ENCODE assay signal across 15 cellular contexts in genomic region chr6:110356778-110357177, GRCh38. TPM values are rescaled to one million over a fixed set of nuclear protein-coding genes. Genes with fewer than 3 reads are reported as not detected.
DNase-seq lines count a peak whose midpoint lies in the region; ATAC-seq, FAIRE-seq and TF ChIP-seq lines count a peak whose summit lies in the region.
"Had no signal": no experiment of that assay in that cellular context is flagged by ENCODE, and none has a peak within 500 bp of the region (broad histone marks: within the 10 kb centered on the region; RNA-seq: fewer than 3 reads in every experiment).

No MANE protein-coding gene starts in this region.

- H3K36me3 ChIP-seq in CD8-positive, alpha-beta memory T cell (ENCODE audit: insufficient read depth, low read length), result no peaks in the 10 kb centered on the region
- no peaks in the 10 kb centered on the region for H3K36me3 ChIP-seq in SK-N-MC (ENCODE audit: insufficient read depth, low read length)
- no peaks in the 10 kb centered on the region for H3K36me3 ChIP-seq in esophagus muscularis mucosa
- no peaks in the 10 kb centered on the region for H3K36me3 ChIP-seq in body of pancreas (replicated peaks in 1 of 2; ENCODE audit: insufficient read depth in 1 of 2, low read depth in 2 of 2)
- H3K36me3 ChIP-seq in small intestine (ENCODE audit: control insufficient read depth in 2 of 2, insufficient read depth in 2 of 2, low read length in 2 of 2), result no peaks in the 10 kb centered on the region
- H3K36me3 ChIP-seq: HAP-1 had no signal

- peaks cover 15 to 52% of the 10 kb centered on the region in 2 donors for H3K27me3 Mint-ChIP-seq in CD8-positive, alpha-beta memory T cell
- H3K27me3 Mint-ChIP-seq in progenitor cell of endocrine pancreas, result no peaks in the 10 kb centered on the region

- H3K27ac ChIP-seq in CD8-positive, alpha-beta memory T cell (ENCODE audit: low read depth, low read length), result no peak overlapping the region
- H3K27ac ChIP-seq in SK-N-MC (no peak overlapping the region), esophagus muscularis mucosa (replicated peaks in 1 of 4) (peak overlapping the region; percentile 94 to 98 (median 96)), body of pancreas (peak overlapping the region in 2 of 4 donors; percentile 68 to 83), small intestine (ENCODE audit: low read depth in 1 of 2, low read length in 1 of 2) (peak overlapping the region in 1 of 2 donors; percentile 75)

- peaks cover 10 to 14% (median 14%) of the 10 kb centered on the region in 3 donors for H3K4me1 Mint-ChIP-seq in CD8-positive, alpha-beta memory T cell
- peaks cover 79% of the 10 kb centered on the region for H3K4me1 Mint-ChIP-seq in progenitor cell of endocrine pancreas (ENCODE audit: low read depth)

- ATAC-seq in body of pancreas, result no peak
- no peak for ATAC-seq in GM18505 (IDR thresholded peaks at IDR 0.05; ENCODE audit: unreplicated experiment)
- ATAC-seq: PC-3 had no signal

- H3K4me3 ChIP-seq in CD8-positive, alpha-beta memory T cell (ENCODE audit: low read length), result no peak overlapping the region
- peak overlapping the region; percentile 68 for H3K4me3 ChIP-seq in SK-N-MC
- H3K4me3 ChIP-seq in esophagus muscularis mucosa, result peak overlapping the region; percentile 67 to 78 (median 76)
- no peak overlapping the region for H3K4me3 ChIP-seq in body of pancreas
- H3K4me3 ChIP-seq in small intestine (ENCODE audit: low read depth in 1 of 2, low read length in 2 of 2), result no peak overlapping the region
- H3K4me3 ChIP-seq: HAP-1 had no signal

- CTCF ChIA-PET in CD8-positive, alpha-beta memory T cell (lab: Charles Lee), result no interaction called here

- H3K9me3 ChIP-seq in CD8-positive, alpha-beta memory T cell (ENCODE audit: low read length), result no peaks in the 10 kb centered on the region
- H3K9me3 ChIP-seq in SK-N-MC (ENCODE audit: low read depth, low read length) (no peaks in the 10 kb centered on the region), esophagus muscularis mucosa (no peaks in the 10 kb centered on the region), body of pancreas (no peaks in the 10 kb centered on the region), small intestine (ENCODE audit: control insufficient read depth, low read depth) (no peaks in the 10 kb centered on the region)
- H3K9me3 ChIP-seq: HAP-1 had no signal

- DNase-seq in CD8-positive, alpha-beta memory T cell, result no peak
- DNase-seq in SK-N-MC (ENCODE audit: low read depth, low spot score), result no peak
- no peak for DNase-seq in esophagus muscularis mucosa (ENCODE audit: extremely low spot score)
- no peak for DNase-seq in progenitor cell of endocrine pancreas (ENCODE audit: low spot score, unreplicated experiment)
- DNase-seq in body of pancreas, result no peak
- no peak for DNase-seq in GM19240 (ENCODE audit: insufficient read length, low spot score)
- no peak for DNase-seq in small intestine
- DNase-seq: Calu3; effector CD8-positive, alpha-beta T cell; midbrain; NCI-H187; PC-3; T1000 had no signal

- peak overlapping the region; percentile 23 to 92 (median 84) for H3K4me3 Mint-ChIP-seq in CD8-positive, alpha-beta memory T cell
- H3K4me3 Mint-ChIP-seq in progenitor cell of endocrine pancreas (ENCODE audit: low read depth), result peak overlapping the region; percentile 82

- no peaks in the 10 kb centered on the region for H3K36me3 Mint-ChIP-seq in CD8-positive, alpha-beta memory T cell
- H3K36me3 Mint-ChIP-seq in progenitor cell of endocrine pancreas (ENCODE audit: insufficient read depth), result peaks cover 1% of the 10 kb centered on the region

- H3K27ac Mint-ChIP-seq in CD8-positive, alpha-beta memory T cell, result peak overlapping the region in 1 of 8 donors; percentile 68
- H3K27ac Mint-ChIP-seq in progenitor cell of endocrine pancreas, result peak overlapping the region; percentile 83

- H3K4me1 ChIP-seq in CD8-positive, alpha-beta memory T cell (ENCODE audit: insufficient read depth, low read length), result no peaks in the 10 kb centered on the region
- peaks cover 4 to 82% (median 77%) of the 10 kb centered on the region in 4 donors for H3K4me1 ChIP-seq in esophagus muscularis mucosa
- H3K4me1 ChIP-seq in body of pancreas, result peaks cover 36% of the 10 kb centered on the region
- H3K4me1 ChIP-seq in small intestine (ENCODE audit: control insufficient read depth in 2 of 2, insufficient read depth in 1 of 2, low read depth in 1 of 2, low read length in 1 of 2), result peaks cover 0 to 2% of the 10 kb centered on the region in 2 donors

- no peak for TF ChIP-seq EP300 in esophagus muscularis mucosa (IDR thresholded peaks at IDR 0.05)

- TF ChIP-seq POLR2A in esophagus muscularis mucosa (IDR thresholded peaks at IDR 0.05; ENCODE audit: low read depth) (no peak), body of pancreas (IDR thresholded peaks at IDR 0.05) (no peak), GM18505 (IDR thresholded peaks at IDR 0.05; ENCODE audit: borderline replicate concordance, extremely low read depth, insufficient read depth, insufficient read length) (no peak)

- TF ChIP-seq CTCF in esophagus muscularis mucosa (IDR thresholded peaks at IDR 0.05) (no peak), progenitor cell of endocrine pancreas (IDR thresholded peaks at IDR 0.05; ENCODE audit: unreplicated experiment) (no peak), body of pancreas (IDR thresholded peaks at IDR 0.05) (no peak)

- no peak overlapping the region for H3K9ac ChIP-seq in SK-N-MC (ENCODE audit: insufficient read length)

- intact Hi-C loops in esophagus muscularis mucosa (cut with DNase I), result no loop called here
- intact Hi-C loops in body of pancreas (cut with DNase I), result no loop called here

- peaks cover 5% of the 10 kb centered on the region for H3K27me3 ChIP-seq in CD8-positive, alpha-beta memory T cell (ENCODE audit: insufficient read depth, low read length, poor library complexity, severe bottlenecking)
- peaks cover 0 to 3% (median 0%) of the 10 kb centered on the region in 4 donors for H3K27me3 ChIP-seq in esophagus muscularis mucosa
- H3K27me3 ChIP-seq in body of pancreas, result no peaks in the 10 kb centered on the region
- H3K27me3 ChIP-seq in small intestine (ENCODE audit: control insufficient read depth in 2 of 2, insufficient read depth in 2 of 2, low read length in 2 of 2), result no peaks in the 10 kb centered on the region

- 70% methylated on average over 15 of the region's 15 CpGs for WGBS in esophagus muscularis mucosa
- 88 to 93% methylated on average over 15 of the region's 15 CpGs for WGBS in body of pancreas, 2 donors
- 76 to 93% (median 82%) methylated on average over 15 of the region's 15 CpGs for WGBS in small intestine, 3 donors

- peaks cover 0 to 3% (median 0%) of the 10 kb centered on the region in 5 donors for H3K9me3 Mint-ChIP-seq in CD8-positive, alpha-beta memory T cell
- H3K9me3 Mint-ChIP-seq in progenitor cell of endocrine pancreas (ENCODE audit: low read depth), result peaks cover 9% of the 10 kb centered on the region

- POLR2A ChIA-PET in CD8-positive, alpha-beta memory T cell (lab: Charles Lee), result no interaction called here

- FAIRE-seq in small intestine (lab: Jason Lieb, UNC), result no peak

RNA-seq across cellular contexts. Expression of gene METTL24, which starts 1.4 kb away (rescaled TPM):
- under 1 TPM in 1 of 2 experiments, not detected in 1; 0.35 TPM for total RNA-seq in CD8-positive, alpha-beta memory T cell
- 0.98 TPM for polyA plus RNA-seq in CD8-positive, alpha-beta memory T cell
- total RNA-seq in esophagus muscularis mucosa, result 10 to 100 TPM; 16.9 to 32.8 (median 23.5) TPM
- 10.0 and 14.8 TPM in 2 replicates for total RNA-seq in progenitor cell of endocrine pancreas
- total RNA-seq in body of pancreas, result 1 to 10 TPM; 2.3 to 4.0 TPM
- polyA plus RNA-seq in small intestine, result under 1 TPM in 1 of 3 donors, not detected in 2; 0.66 TPM
- total RNA-seq: Calu3, PC-3 had no signal

RNA-seq across cellular contexts. Expression of gene DDO, which starts 58.6 kb away (rescaled TPM):
- not detected for total RNA-seq in CD8-positive, alpha-beta memory T cell
- polyA plus RNA-seq in CD8-positive, alpha-beta memory T cell, result not detected
- total RNA-seq in esophagus muscularis mucosa (1 to 10 TPM in 2 of 4 donors, under 1 TPM in 2; 0.29 to 2.1 (median 1.1) TPM), progenitor cell of endocrine pancreas (not detected in 2 replicates), body of pancreas (1 to 10 TPM in 1 of 2 donors, not detected in 1; 1.3 TPM)
- 1 to 10 TPM; 4.4 to 8.5 (median 8.1) TPM for polyA plus RNA-seq in small intestine
- total RNA-seq: PC-3 had no signal

Comparison
In these comparisons a context has a peak if more than half of its experiments do, and no peak if none do; other contexts are left out.
1. H3K27ac ChIP-seq: peak in esophagus muscularis mucosa (4 of 4); none in CD8-positive, alpha-beta memory T cell (single experiment) and SK-N-MC (single experiment).
2. H3K4me3 ChIP-seq: peak in SK-N-MC (single experiment) and esophagus muscularis mucosa (4 of 4); none in CD8-positive, alpha-beta memory T cell (single experiment), body of pancreas (0 of 2) and small intestine (0 of 2).